ENCODE assay signal across 7 cellular contexts in the genomic region with DNA sequence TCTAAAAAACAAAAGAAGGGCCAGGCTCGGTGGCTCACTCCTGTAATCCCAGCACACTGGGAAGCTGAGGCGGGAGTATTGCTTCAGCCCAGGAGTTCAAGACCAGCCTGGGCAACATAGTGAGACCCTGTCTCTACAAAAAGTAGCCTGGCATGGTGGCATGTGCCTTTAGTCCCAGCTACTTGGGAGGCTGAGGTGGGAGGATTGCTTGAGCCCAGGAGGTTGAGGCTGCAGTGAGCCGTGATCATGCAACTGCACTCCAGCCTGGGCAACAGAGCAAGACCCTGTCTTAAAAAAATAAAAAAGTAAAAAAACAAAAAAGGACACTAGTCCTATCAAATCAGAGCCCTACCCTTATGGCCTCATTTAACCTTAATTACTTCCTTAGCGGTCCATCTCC. TPM values are rescaled to one million over a fixed set of nuclear protein-coding genes. Genes with fewer than 3 reads are reported as not detected.
"Had no signal": no experiment of that assay in that cellular context is flagged by ENCODE, and none has a peak within 500 bp of the region (broad histone marks: within the 10 kb centered on the region; RNA-seq: fewer than 3 reads in every experiment).

No MANE protein-coding gene starts in this region.

RNA-seq across cellular contexts. Expression of a gene that starts 11.7 kb away (rescaled TPM):
- total RNA-seq: GM23338, H1, H9, HepG2, HFFc6, HT1080 had no signal
- polyA plus RNA-seq: GM23338, H1, HepG2, IgD-negative memory B cell had no signal
